Comparison of ENCODE assay signal across 8 cellular contexts in the genomic region with DNA sequence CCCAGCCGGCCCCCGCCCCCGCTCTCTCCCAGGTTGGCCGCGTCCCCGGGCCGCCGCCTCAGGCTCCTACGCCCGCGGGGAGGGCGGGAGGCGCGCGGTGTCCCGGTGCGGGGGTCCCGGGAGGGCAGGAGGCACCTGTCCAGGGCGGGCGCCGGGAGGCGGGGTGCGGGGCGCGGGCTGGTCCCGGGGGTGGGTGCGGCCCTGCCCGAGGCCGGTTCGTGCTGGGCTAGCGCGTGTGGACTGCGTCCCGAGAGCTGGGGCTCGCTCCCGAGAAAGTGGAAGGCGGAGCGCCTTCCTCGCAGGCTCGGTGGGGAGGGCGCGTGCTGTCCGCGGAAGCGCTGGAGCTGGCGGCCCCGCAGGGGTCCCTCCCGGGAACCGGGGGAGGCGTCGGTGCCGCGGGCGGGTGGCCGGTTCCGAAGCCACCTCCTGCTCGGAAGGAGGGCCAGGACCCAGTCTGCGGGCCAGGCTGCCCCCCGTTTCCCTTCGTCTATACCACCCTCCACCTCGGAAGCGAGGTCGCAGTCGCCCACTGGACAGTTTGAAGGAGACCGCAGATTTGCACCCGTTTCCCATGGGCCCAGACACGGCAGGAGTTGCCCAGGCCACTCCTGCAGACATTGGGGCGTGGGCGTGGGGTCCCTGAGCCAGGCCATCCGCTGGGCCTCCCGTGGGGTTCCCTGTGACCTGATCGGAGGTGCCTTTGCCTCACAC. TPM values are rescaled to one million over a fixed set of nuclear protein-coding genes. Genes with fewer than 3 reads are reported as not detected.
DNase-seq lines count a peak whose midpoint lies in the region; ATAC-seq and TF ChIP-seq lines count a peak whose summit lies in the region.

No MANE protein-coding gene starts in this region.

- POLR2A ChIA-PET in HEK293 (lab: Yijun Ruan, JAX) = interaction anchor here (0.6 to 4.0 kb wide), 13 partner anchors 9 to 271 kb away, joined by 3 to 31 read pairs (median 4); partner anchors contain the start of gene BAG5

- H3K27me3 ChIP-seq in SJSA1 (replicated peaks) (no peaks in the 10 kb centered on the region), esophagus (ENCODE audit: control insufficient read depth in 1 of 2, insufficient read depth in 2 of 2, low read length in 2 of 2) (no peaks in the 10 kb centered on the region)

- no peaks in the 10 kb centered on the region for H3K9me3 Mint-ChIP-seq in nephron progenitor cell

- peaks cover 13% of the 10 kb centered on the region for H3K36me3 Mint-ChIP-seq in nephron progenitor cell (ENCODE audit: low read depth)

- peaks cover 3 to 36% of the 10 kb centered on the region in 2 experiments; a peak in 2 of 3 replicates for H3K36me3 ChIP-seq in HEK293 (ENCODE audit: control insufficient read depth in 2 of 2, insufficient read depth in 1 of 2, low read length in 2 of 2)
- H3K36me3 ChIP-seq in SJSA1 = peaks cover 24% of the 10 kb centered on the region
- H3K36me3 ChIP-seq in esophagus (ENCODE audit: control insufficient read depth in 2 of 2, insufficient read depth in 2 of 2, low read length in 1 of 2) = peaks cover 0 to 1% of the 10 kb centered on the region in 2 donors

- H3K4me1 Mint-ChIP-seq in nephron progenitor cell = peaks cover 70% of the 10 kb centered on the region

- H3K9me3 ChIP-seq in HEK293 (ENCODE audit: control insufficient read depth, insufficient read depth, low read depth, low read length) (no peaks in the 10 kb centered on the region), SJSA1 (replicated peaks) (no peaks in the 10 kb centered on the region), esophagus (ENCODE audit: control insufficient read depth in 2 of 2, insufficient read depth in 1 of 2, low read depth in 1 of 2, low read length in 1 of 2) (no peaks in the 10 kb centered on the region)

- WGBS in esophagus, 2 donors = 2 to 4% methylated on average over 53 to 72 of the region's 72 CpGs

- CTCF ChIA-PET in HEK293 (lab: Yijun Ruan, JAX) = interaction anchor here (0.9 kb wide), 1 partner anchor 23 kb away, joined by 5 read pairs; no protein-coding TSS in a partner anchor

- H3K4me3 ChIP-seq in HEK293 (ENCODE audit: low read depth, low read length) (peak overlapping the region; percentile 87), SJSA1 (peak overlapping the region; percentile 79), esophagus (ENCODE audit: low read depth in 1 of 2, low read length in 2 of 2) (peak overlapping the region; percentile 72 to 81)

- peak in 2 of 3 experiments; percentile 45 to 70 for DNase-seq in NCI-H1417 (lab: John Stamatoyannopoulos, UW)
- DNase-seq in NCI-H1417 treated with DMSO at 0.1 percent for 48 hours (lab: John Stamatoyannopoulos, UW) = no peak
- DNase-seq in SJSA1 (ENCODE audit: low read depth in 1 of 2, low spot score in 2 of 2) = peak in 1 of 2 experiments; percentile 18
- no peak for DNase-seq in nephron progenitor cell
- DNase-seq in middle frontal gyrus (ENCODE audit: extremely low spot score, low spot score) = no peak

- H3K27me3 Mint-ChIP-seq in nephron progenitor cell (ENCODE audit: low read depth, poor library complexity) = no peaks in the 10 kb centered on the region

- 0 out of 2 replicates have a peak, but pooled peaks have one; percentile 10 for TF ChIP-seq CTCF in HEK293 (tag by site-specific recombination; IDR thresholded peaks at IDR 0.05)
- no peak for TF ChIP-seq CTCF in nephron progenitor cell (IDR thresholded peaks at IDR 0.05)

- ATAC-seq in GM18861 (IDR thresholded peaks at IDR 0.05; ENCODE audit: unreplicated experiment) = no peak

- peak overlapping the region; percentile 83 for H3K4me3 Mint-ChIP-seq in nephron progenitor cell

- H3K27ac ChIP-seq in HEK293 (ENCODE audit: extremely low read depth, low read depth, low read length) = no peak overlapping the region; the same call in 1 of the 2 replicates
- H3K27ac ChIP-seq in SJSA1 = no peak overlapping the region
- H3K27ac ChIP-seq in esophagus (ENCODE audit: low read depth in 2 of 2, low read length in 1 of 2) = peak overlapping the region; percentile 86 to 95

- H3K4me1 ChIP-seq in HEK293 (ENCODE audit: control insufficient read depth, insufficient read depth, low read length) (peaks cover 12% of the 10 kb centered on the region), SJSA1 (replicated peaks) (peaks cover 29% of the 10 kb centered on the region), esophagus (ENCODE audit: control insufficient read depth in 2 of 2, insufficient read depth in 2 of 2, low read length in 1 of 2) (peaks cover 6 to 37% of the 10 kb centered on the region in 2 donors)

- no peak overlapping the region for H3K27ac Mint-ChIP-seq in nephron progenitor cell

TF ChIP-seq in HEK293, 187 proteins besides CTCF, POLR2A, EP300 and RAD21 (continues in another document):
- peak; percentile 81 for TF ChIP-seq GLIS2 (tag by site-specific recombination; IDR thresholded peaks at IDR 0.05)
- no peak for TF ChIP-seq ZSCAN23 (tag by site-specific recombination; IDR thresholded peaks at IDR 0.05)
- TF ChIP-seq ZNF544 (tag by site-specific recombination; IDR thresholded peaks at IDR 0.05) = no peak
- TF ChIP-seq ZNF37A (tag by site-specific recombination; IDR thresholded peaks at IDR 0.05) = no peak
- 0 out of 2 replicates have a peak, but pooled peaks have one; percentile 11 for TF ChIP-seq ZBTB20 (tag by site-specific recombination; IDR thresholded peaks at IDR 0.05)
- TF ChIP-seq ZNF10 (tag by site-specific recombination; IDR thresholded peaks at IDR 0.05) = no peak
- no peak for TF ChIP-seq ZNF529 (tag by site-specific recombination; IDR thresholded peaks at IDR 0.05; ENCODE audit: insufficient replicate concordance)
- no peak for TF ChIP-seq ZNF121 (tag by site-specific recombination; IDR thresholded peaks at IDR 0.05)
- TF ChIP-seq ZNF776 (tag by site-specific recombination; IDR thresholded peaks at IDR 0.05; ENCODE audit: borderline replicate concordance) = no peak
- TF ChIP-seq KLF9 (tag by site-specific recombination; IDR thresholded peaks at IDR 0.05; ENCODE audit: low read depth) = no peak; the same call in 1 of the 2 replicates
- TF ChIP-seq ZNF548 (tag by site-specific recombination; IDR thresholded peaks at IDR 0.05) = no peak
- no peak for TF ChIP-seq ZNF311 (tag by site-specific recombination; IDR thresholded peaks at IDR 0.05; ENCODE audit: borderline replicate concordance)
- 0 out of 2 replicates have a peak, but pooled peaks have one; percentile 8 for TF ChIP-seq ZNF76 (tag by site-specific recombination; IDR thresholded peaks at IDR 0.05; ENCODE audit: borderline replicate concordance, low read depth)
- TF ChIP-seq YY2 (tag by site-specific recombination; IDR thresholded peaks at IDR 0.05) = no peak
- TF ChIP-seq, protein P1, sequence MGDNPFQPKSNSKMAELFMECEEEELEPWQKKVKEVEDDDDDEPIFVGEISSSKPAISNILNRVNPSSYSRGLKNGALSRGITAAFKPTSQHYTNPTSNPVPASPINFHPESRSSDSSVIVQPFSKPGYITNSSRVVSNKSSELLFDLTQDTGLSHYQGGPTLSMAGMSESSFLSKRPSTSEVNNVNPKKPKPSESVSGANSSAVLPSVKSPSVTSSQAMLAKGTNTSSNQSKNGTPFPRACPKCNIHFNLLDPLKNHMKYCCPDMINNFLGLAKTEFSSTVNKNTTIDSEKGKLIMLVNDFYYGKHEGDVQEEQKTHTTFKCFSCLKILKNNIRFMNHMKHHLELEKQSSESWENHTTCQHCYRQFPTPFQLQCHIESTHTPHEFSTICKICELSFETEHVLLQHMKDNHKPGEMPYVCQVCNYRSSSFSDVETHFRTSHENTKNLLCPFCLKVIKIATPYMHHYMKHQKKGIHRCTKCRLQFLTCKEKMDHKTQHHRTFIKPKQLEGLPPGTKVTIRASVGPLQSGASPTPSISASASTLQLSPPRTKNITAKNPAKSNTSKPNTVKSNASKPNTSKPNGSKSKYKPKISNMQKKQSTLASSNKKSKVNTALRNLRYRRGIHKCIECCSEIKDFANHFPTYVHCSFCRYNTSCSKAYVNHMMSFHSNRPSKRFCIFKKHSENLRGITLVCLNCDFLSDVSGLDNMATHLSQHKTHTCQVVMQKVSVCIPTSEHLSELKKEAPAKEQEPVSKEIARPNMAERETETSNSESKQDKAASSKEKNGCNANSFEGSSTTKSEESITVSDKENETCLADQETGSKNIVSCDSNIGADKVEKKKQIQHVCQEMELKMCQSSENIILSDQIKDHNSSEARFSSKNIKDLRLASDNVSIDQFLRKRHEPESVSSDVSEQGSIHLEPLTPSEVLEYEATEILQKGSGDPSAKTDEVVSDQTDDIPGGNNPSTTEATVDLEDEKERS (tag by site-specific recombination; IDR thresholded peaks at IDR 0.05) = no peak
- no peak for TF ChIP-seq SCRT1 (tag by site-specific recombination; IDR thresholded peaks at IDR 0.05; ENCODE audit: borderline replicate concordance)
- TF ChIP-seq ZNF221 (tag by site-specific recombination; IDR thresholded peaks at IDR 0.05; ENCODE audit: borderline replicate concordance) = no peak
- TF ChIP-seq KLF8 (tag by site-specific recombination; IDR thresholded peaks at IDR 0.05) = peak; percentile 30; the same call in 1 of the 2 replicates
- TF ChIP-seq ZNF600 (tag by site-specific recombination; IDR thresholded peaks at IDR 0.05) = no peak
- no peak for TF ChIP-seq ZNF426 (tag by site-specific recombination; IDR thresholded peaks at IDR 0.05)
- no peak for TF ChIP-seq ZNF184 (tag by site-specific recombination; IDR thresholded peaks at IDR 0.05)
- no peak for TF ChIP-seq ZNF404 (tag by site-specific recombination; IDR thresholded peaks at IDR 0.05)
- peak; percentile 18; the same call in 1 of the 2 replicates for TF ChIP-seq BCL11B (tag by site-specific recombination; IDR thresholded peaks at IDR 0.05; ENCODE audit: low read depth)

RNA-seq across cellular contexts. Expression of gene ZFYVE21, which starts 0.6 kb away (rescaled TPM):
- total RNA-seq in SJSA1 (2014; rRNA removed; shearing (Covaris generic)) = 44.8 and 46.3 TPM in 2 replicates
- polyA plus RNA-seq in esophagus = 10 to 100 TPM; 56.5 to 73.5 TPM

RNA-seq across cellular contexts. Expression of gene XRCC3, which starts 1.0 kb away (rescaled TPM):
- 20.1 and 28.4 TPM in 2 replicates for total RNA-seq in SJSA1 (2014; rRNA removed; shearing (Covaris generic))
- 10 to 100 TPM in 1 of 2 donors, 1 to 10 TPM in 1; 7.7 to 17.6 TPM for polyA plus RNA-seq in esophagus

Comparison
In these comparisons a context has a peak if more than half of its experiments do, and no peak if none do; other contexts are left out.
1. DNase-seq: peak in NCI-H1417 (2 of 3); none in NCI-H1417 treated with DMSO at 0.1 percent for 48 hours (single experiment), nephron progenitor cell (single experiment) and middle frontal gyrus (single experiment).
2. H3K27ac ChIP-seq: peak in esophagus (2 of 2); none in HEK293 (single experiment) and SJSA1 (single experiment).
3. Peak in every context shown above with its lines, with median percentiles within 50 percentile points of each other: H3K4me3 ChIP-seq.